In the genomic region with DNA sequence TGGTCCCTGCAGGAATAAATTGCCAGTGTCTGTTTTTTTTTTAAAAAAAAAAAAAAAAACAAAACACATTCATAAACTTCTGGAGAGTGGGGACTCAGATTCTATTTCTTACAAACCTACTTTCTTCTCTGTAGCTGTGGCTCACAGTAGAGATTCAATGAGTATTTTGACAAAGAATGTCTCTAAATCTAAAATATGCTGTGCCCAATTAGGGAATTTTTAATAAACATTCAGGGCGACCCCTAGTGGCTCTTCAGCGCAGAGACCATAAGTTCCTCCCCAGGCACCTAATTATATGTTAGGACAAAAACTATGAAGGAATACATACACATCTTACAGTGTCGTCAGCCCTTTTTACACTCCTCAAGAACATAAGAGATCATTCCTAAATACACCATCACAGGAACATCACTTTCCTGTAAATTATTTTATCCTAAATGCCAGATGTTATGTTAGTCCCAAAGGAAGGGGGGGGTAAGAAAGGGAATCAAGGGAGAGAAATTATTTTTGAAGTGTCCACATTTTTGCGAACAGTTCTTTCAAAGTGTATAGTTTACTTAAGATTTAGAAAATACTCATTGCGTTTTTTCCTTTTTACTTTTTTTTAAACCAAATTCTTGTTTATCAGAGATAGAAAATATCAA, we compare ENCODE assay signal across 8 cellular contexts. TPM values are rescaled to one million over a fixed set of nuclear protein-coding genes. Genes with fewer than 3 reads are reported as not detected.
DNase-seq lines count a peak whose midpoint lies in the region; ATAC-seq, FAIRE-seq and TF ChIP-seq lines count a peak whose summit lies in the region.

No MANE protein-coding gene starts in this region.

- no peaks in the 10 kb centered on the region for H3K9me3 ChIP-seq in BLaER1 treated with 17β-estradiol and CSF1 and Interleukin-3, amounts not matched to agents 10 nM and 100 nM (replicated peaks in 1 of 11)
- no peaks in the 10 kb centered on the region for H3K9me3 ChIP-seq in astrocyte (ENCODE audit: insufficient read depth, low read depth, low read length)
- H3K9me3 ChIP-seq in keratinocyte (ENCODE audit: control insufficient read depth, low read depth, low read length) = no peaks in the 10 kb centered on the region

- ATAC-seq in HG03175 (IDR thresholded peaks at IDR 0.05; ENCODE audit: unreplicated experiment) = no peak

- H3K4me3 Mint-ChIP-seq in astrocyte (ENCODE audit: unreplicated experiment) = no peak overlapping the region

- no peak overlapping the region for H2AFZ ChIP-seq in astrocyte (ENCODE audit: low read depth, low read length)
- H2AFZ ChIP-seq in keratinocyte (ENCODE audit: control insufficient read depth, low read length) = no peak overlapping the region

- H3K27ac ChIP-seq in BLaER1 treated with 17β-estradiol and CSF1 and Interleukin-3, amounts not matched to agents 10 nM and 100 nM = peak overlapping the region; percentile 71 to 97 (median 78)
- H3K27ac ChIP-seq in astrocyte (ENCODE audit: low read depth, low read length) = peak overlapping the region; percentile 96
- H3K27ac ChIP-seq in keratinocyte (ENCODE audit: control insufficient read depth, insufficient read depth, low read length) = peak overlapping the region; percentile 99

- peak overlapping the region; percentile 71 to 97 (median 90) for H3K4me2 ChIP-seq in BLaER1 treated with 17β-estradiol and CSF1 and Interleukin-3, amounts not matched to agents 10 nM and 100 nM
- peak overlapping the region; percentile 79 for H3K4me2 ChIP-seq in astrocyte (ENCODE audit: low read length)
- peak overlapping the region; percentile 93 for H3K4me2 ChIP-seq in keratinocyte (ENCODE audit: control insufficient read depth, extremely low read depth, insufficient read depth, low read depth, low read length)

- FAIRE-seq in astrocyte (lab: Jason Lieb, UNC) = no peak
- FAIRE-seq in keratinocyte (lab: Jason Lieb, UNC) = no peak

- TF ChIP-seq CTCF in astrocyte (IDR thresholded peaks at IDR 0.05; ENCODE audit: insufficient read depth, low read depth, low read length) (peak; percentile 92), keratinocyte (optimal IDR thresholded peaks at IDR 0.05 in 1 of 3, IDR thresholded peaks at IDR 0.05 in 1 of 3, conservative IDR thresholded peaks at IDR 0.05 in 1 of 3; ENCODE audit: extremely low read depth in 1 of 3, insufficient read depth in 2 of 3, low read length in 3 of 3) (peak; percentile 50 to 70 (median 54))

- dilution Hi-C loops in keratinocyte (cut with MboI; ENCODE audit: extremely low pct_ligation_motif_present, low sequenced_read_pairs) = no loop called here

- H3K9me1 ChIP-seq in keratinocyte (ENCODE audit: control insufficient read depth, extremely low read depth, insufficient read depth, low read length) = no peaks in the 10 kb centered on the region

- peaks cover 54% of the 10 kb centered on the region for H3K79me2 ChIP-seq in astrocyte (ENCODE audit: insufficient read depth, low read length)
- H3K79me2 ChIP-seq in keratinocyte (ENCODE audit: control insufficient read depth, insufficient read depth, low read length) = peaks cover 54% of the 10 kb centered on the region

- H3K27me3 Mint-ChIP-seq in astrocyte (ENCODE audit: low read depth, unreplicated experiment) = no peaks in the 10 kb centered on the region

- peak overlapping the region; percentile 48 for H3K27ac Mint-ChIP-seq in astrocyte (ENCODE audit: unreplicated experiment)

- H3K27me3 ChIP-seq in BLaER1 treated with 17β-estradiol and CSF1 and Interleukin-3, amounts not matched to agents 10 nM and 100 nM = no peaks in the 10 kb centered on the region
- no peaks in the 10 kb centered on the region for H3K27me3 ChIP-seq in astrocyte (ENCODE audit: insufficient read depth, low read length)
- H3K27me3 ChIP-seq in keratinocyte (ENCODE audit: control insufficient read depth, extremely low read depth, insufficient read depth, low read length) = no peaks in the 10 kb centered on the region

- DNase-seq in H4 (ENCODE audit: low spot score) (peak; percentile 33), NCI-H82 (lab: John Stamatoyannopoulos, UW) (peak; percentile 77), astrocyte (ENCODE audit: low read depth) (peak; percentile 46), keratinocyte (ENCODE audit: low read depth, low spot score) (no peak), OCI-M2 (lab: John Stamatoyannopoulos, UW; ENCODE audit: unreplicated experiment) (no peak)
- DNase-seq in stimulated activated naive CD4-positive, alpha-beta T cell treated with Interleukin-2 at 50 U/mL for 16 hours (lab: John Stamatoyannopoulos, UW) = peak; percentile 15

- peak overlapping the region in 1 of 10 experiments; percentile 35; a peak in 1 of 20 replicates for H3K4me3 ChIP-seq in BLaER1 treated with 17β-estradiol and CSF1 and Interleukin-3, amounts not matched to agents 10 nM and 100 nM
- H3K4me3 ChIP-seq in astrocyte (ENCODE audit: insufficient read depth, low read depth, low read length) (no peak overlapping the region), keratinocyte (ENCODE audit: control insufficient read depth in 2 of 3, extremely low read depth in 1 of 3, insufficient read depth in 2 of 3, low read depth in 1 of 3, low read length in 3 of 3) (no peak overlapping the region)

- H4K20me1 ChIP-seq in BLaER1 treated with 17β-estradiol and CSF1 and Interleukin-3, amounts not matched to agents 10 nM and 100 nM = peaks cover 0 to 50% (median 47%) of the 10 kb centered on the region in 11 experiments; a peak in 20 of 22 replicates
- H4K20me1 ChIP-seq in astrocyte (ENCODE audit: insufficient read depth, low read length) (peaks cover 18% of the 10 kb centered on the region), keratinocyte (ENCODE audit: control insufficient read depth, extremely low read depth, insufficient read depth, low read length) (no peaks in the 10 kb centered on the region)

- H3K36me3 Mint-ChIP-seq in astrocyte (ENCODE audit: low read depth, unreplicated experiment) = peaks cover 14% of the 10 kb centered on the region

- peak overlapping the region in 10 of 11 experiments; percentile 59 to 77 (median 70); a peak in 16 of 22 replicates for H3K9ac ChIP-seq in BLaER1 treated with 17β-estradiol and CSF1 and Interleukin-3, amounts not matched to agents 10 nM and 100 nM
- H3K9ac ChIP-seq in astrocyte (ENCODE audit: low read length) (peak overlapping the region; percentile 76), keratinocyte (ENCODE audit: control insufficient read depth, extremely low read depth, insufficient read depth, low read length) (peak overlapping the region; percentile 89)

- peaks cover 91 to 100% (median 100%) of the 10 kb centered on the region in 10 experiments for H3K4me1 ChIP-seq in BLaER1 treated with 17β-estradiol and CSF1 and Interleukin-3, amounts not matched to agents 10 nM and 100 nM
- H3K4me1 ChIP-seq in astrocyte (ENCODE audit: insufficient read depth, low read length) (peaks cover 48% of the 10 kb centered on the region), keratinocyte (ENCODE audit: control insufficient read depth, extremely low read depth, insufficient read depth, low read length) (peaks cover 52% of the 10 kb centered on the region)

- peaks cover 4 to 100% (median 96%) of the 10 kb centered on the region in 11 experiments; a peak in 20 of 22 replicates for H3K36me3 ChIP-seq in BLaER1 treated with 17β-estradiol and CSF1 and Interleukin-3, amounts not matched to agents 10 nM and 100 nM
- H3K36me3 ChIP-seq in astrocyte (ENCODE audit: insufficient read depth, low read length) (peaks cover 30% of the 10 kb centered on the region), keratinocyte (ENCODE audit: control insufficient read depth in 2 of 2, extremely low read depth in 1 of 2, insufficient read depth in 2 of 2, low read length in 2 of 2) (peaks cover 34 to 42% of the 10 kb centered on the region in 2 experiments)

- peaks cover 53% of the 10 kb centered on the region for H3K4me1 Mint-ChIP-seq in astrocyte (ENCODE audit: low read depth, unreplicated experiment)

- no peaks in the 10 kb centered on the region for H3K9me3 Mint-ChIP-seq in astrocyte (ENCODE audit: unreplicated experiment)

RNA-seq across cellular contexts. Expression of gene NAA20, which starts 21.8 kb away (rescaled TPM):
- total RNA-seq in H4 (2014; rRNA removed; shearing (Covaris generic)) = 63.2 and 83.4 TPM in 2 replicates
- 61.5 and 73.0 TPM in 2 replicates for total RNA-seq in astrocyte
- 114 to 204 TPM (median 126 TPM) in 3 replicates for polyA plus RNA-seq in keratinocyte
- polyA plus RNA-seq in keratinocyte (2011; ENCODE audit: low read depth) = 56.6 TPM
- 99.3 and 174 TPM in 2 replicates for polyA plus RNA-seq in keratinocyte (2011; cell fraction: cytosol; rRNA removed)
- 69.8 and 104 TPM in 2 replicates for polyA plus RNA-seq in keratinocyte (2011; cell fraction: nucleus; rRNA removed)
- 114 and 120 TPM in 2 replicates for polyA plus RNA-seq in keratinocyte (2012; ENCODE audit: low replicate concordance)
- 17.5 to 64.3 TPM (median 32.5 TPM) in 3 replicates for polyA minus RNA-seq in keratinocyte
- polyA minus RNA-seq in keratinocyte (2011; cell fraction: cytosol; rRNA and poly(A)+ RNA removed) = 47.4 TPM
- polyA minus RNA-seq in keratinocyte (2011; cell fraction: nucleus; rRNA and poly(A)+ RNA removed) = 24.8 and 28.8 TPM in 2 replicates

RNA-seq across cellular contexts. Expression of gene CRNKL1, which starts 56.9 kb away (rescaled TPM):
- total RNA-seq in H4 (2014; rRNA removed; shearing (Covaris generic)) = 17.0 and 20.3 TPM in 2 replicates
- 20.1 and 20.2 TPM in 2 replicates for total RNA-seq in astrocyte
- 6.1 to 11.0 TPM (median 9.4 TPM) in 3 replicates for polyA plus RNA-seq in keratinocyte
- polyA plus RNA-seq in keratinocyte (2011; ENCODE audit: low read depth) = 16.9 TPM
- polyA plus RNA-seq in keratinocyte (2011; cell fraction: cytosol; rRNA removed) = 5.7 and 9.1 TPM in 2 replicates
- polyA plus RNA-seq in keratinocyte (2011; cell fraction: nucleus; rRNA removed) = 7.7 and 11.5 TPM in 2 replicates
- polyA plus RNA-seq in keratinocyte (2012; ENCODE audit: low replicate concordance) = 12.4 and 15.7 TPM in 2 replicates
- polyA minus RNA-seq in keratinocyte = 2.5 to 10.4 TPM (median 4.9 TPM) in 3 replicates
- polyA minus RNA-seq in keratinocyte (2011; cell fraction: cytosol; rRNA and poly(A)+ RNA removed) = 6.1 TPM
- polyA minus RNA-seq in keratinocyte (2011; cell fraction: nucleus; rRNA and poly(A)+ RNA removed) = 5.1 and 7.7 TPM in 2 replicates

RNA-seq across cellular contexts. Expression of gene CFAP61, which starts 57.0 kb away (rescaled TPM):
- 0.62 TPM in 1 of 2 replicates, not detected in the other for total RNA-seq in H4 (2014; rRNA removed; shearing (Covaris generic))
- not detected in 2 replicates for total RNA-seq in astrocyte
- 0.15 to 0.61 TPM (median 0.25 TPM) in 3 replicates for polyA plus RNA-seq in keratinocyte
- polyA plus RNA-seq in keratinocyte (2011; ENCODE audit: low read depth) = not detected
- 0.07 and 0.19 TPM in 2 replicates for polyA plus RNA-seq in keratinocyte (2011; cell fraction: cytosol; rRNA removed)
- polyA plus RNA-seq in keratinocyte (2011; cell fraction: nucleus; rRNA removed) = 0.11 and 0.45 TPM in 2 replicates
- polyA plus RNA-seq in keratinocyte (2012; ENCODE audit: low replicate concordance) = not detected in 2 replicates
- 1.6 TPM in 1 of 3 replicates, not detected in the others for polyA minus RNA-seq in keratinocyte
- not detected for polyA minus RNA-seq in keratinocyte (2011; cell fraction: cytosol; rRNA and poly(A)+ RNA removed)
- not detected in 2 replicates for polyA minus RNA-seq in keratinocyte (2011; cell fraction: nucleus; rRNA and poly(A)+ RNA removed)

Comparison
In these comparisons a context has a peak if more than half of its experiments do, and no peak if none do; other contexts are left out.
1. DNase-seq: peak in H4 (single experiment), NCI-H82 (single experiment), astrocyte (single experiment) and stimulated activated naive CD4-positive, alpha-beta T cell treated with Interleukin-2 at 50 U/mL for 16 hours (single experiment); none in keratinocyte (single experiment) and OCI-M2 (single experiment).
2. Peak in every context shown above with its lines, with median percentiles within 50 percentile points of each other: H3K27ac ChIP-seq, H3K4me2 ChIP-seq and H3K9ac ChIP-seq.